In the genomic region with DNA sequence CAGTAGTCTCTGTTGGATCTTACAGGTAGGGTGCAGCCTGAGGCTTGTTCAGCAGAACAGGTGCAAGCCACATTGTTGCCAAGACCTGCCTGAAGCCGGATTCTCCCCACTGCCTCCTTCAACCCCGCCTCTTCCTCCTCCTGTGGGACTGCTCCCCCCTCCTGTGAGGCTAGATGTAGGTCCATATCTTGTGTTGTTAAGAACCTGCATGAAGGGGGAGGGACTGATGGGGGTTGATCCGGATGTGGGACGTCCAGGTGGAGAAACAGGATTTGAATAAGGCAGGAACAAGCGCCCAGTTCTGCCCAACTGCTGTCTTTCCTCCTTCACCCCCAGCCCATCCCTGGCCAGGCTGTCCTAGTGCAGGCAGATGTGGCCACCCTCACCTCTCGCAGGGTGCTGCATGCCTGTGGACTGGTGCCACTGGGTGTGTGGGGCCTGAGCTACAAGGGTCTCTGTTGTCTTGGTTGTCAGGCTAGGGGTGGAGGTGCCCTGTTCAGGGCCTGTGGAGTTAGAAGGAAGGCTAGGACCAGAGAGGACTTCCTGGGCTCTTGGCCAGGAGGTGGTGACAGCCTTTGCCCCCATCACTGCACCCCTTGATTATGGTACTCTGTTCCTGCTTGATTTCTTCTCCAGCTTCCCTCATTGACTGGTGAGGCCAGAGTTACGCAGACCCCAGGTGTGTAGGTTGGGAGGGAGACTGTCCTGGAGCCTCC, we compare ENCODE assay signal across 8 cellular contexts. TPM values are rescaled to one million over a fixed set of nuclear protein-coding genes. Genes with fewer than 3 reads are reported as not detected.
A peak's percentile ranks its signal among the peaks of the same experiment; 100 is the strongest.
DNase-seq lines count a peak whose midpoint lies in the region; ATAC-seq, FAIRE-seq and TF ChIP-seq lines count a peak whose summit lies in the region.

No MANE protein-coding gene starts in this region.

- peaks cover 66% of the 10 kb centered on the region for H3K36me3 Mint-ChIP-seq in activated T-helper 17 cell treated with anti-CD3 and anti-CD28 coated beads, Interleukin-2, amount 50 U/mL, for 72 hours (ENCODE audit: low read depth)

- H2AFZ ChIP-seq in keratinocyte (ENCODE audit: control insufficient read depth, low read length) = no peak overlapping the region

- no peak for ATAC-seq in activated T-helper 17 cell treated with anti-CD3 and anti-CD28 coated beads, Interleukin-2, amount 50 U/mL, for 72 hours (replicated peaks)
- ATAC-seq in GM21515 (IDR thresholded peaks at IDR 0.05; ENCODE audit: unreplicated experiment) (no peak), HG02623 (IDR thresholded peaks at IDR 0.05; ENCODE audit: unreplicated experiment) (no peak), GM19467 (IDR thresholded peaks at IDR 0.05; ENCODE audit: unreplicated experiment) (no peak)

- intact Hi-C loops in tibial artery (cut with DNase I; ENCODE audit: low total_unique reads) = no loop called here

- no peaks in the 10 kb centered on the region for H3K9me3 ChIP-seq in keratinocyte (ENCODE audit: control insufficient read depth, low read depth, low read length)
- no peaks in the 10 kb centered on the region for H3K9me3 ChIP-seq in tibial artery

- no peak overlapping the region for H3K9ac ChIP-seq in keratinocyte (ENCODE audit: control insufficient read depth, extremely low read depth, insufficient read depth, low read length)

- no peak overlapping the region for H3K4me2 ChIP-seq in keratinocyte (ENCODE audit: control insufficient read depth, extremely low read depth, insufficient read depth, low read depth, low read length)

- peak overlapping the region; percentile 99 for H3K4me3 Mint-ChIP-seq in activated T-helper 17 cell treated with anti-CD3 and anti-CD28 coated beads, Interleukin-2, amount 50 U/mL, for 72 hours

- H3K9me1 ChIP-seq in keratinocyte (ENCODE audit: control insufficient read depth, extremely low read depth, insufficient read depth, low read length) = no peaks in the 10 kb centered on the region

- dilution Hi-C loops in keratinocyte (cut with MboI; ENCODE audit: extremely low pct_ligation_motif_present, low sequenced_read_pairs) = no loop called here

- no peaks in the 10 kb centered on the region for H3K79me2 ChIP-seq in keratinocyte (ENCODE audit: control insufficient read depth, insufficient read depth, low read length)

- H3K27me3 ChIP-seq in keratinocyte (ENCODE audit: control insufficient read depth, extremely low read depth, insufficient read depth, low read length) = no peaks in the 10 kb centered on the region
- no peaks in the 10 kb centered on the region for H3K27me3 ChIP-seq in tibial artery

- H3K9me3 Mint-ChIP-seq in activated T-helper 17 cell treated with anti-CD3 and anti-CD28 coated beads, Interleukin-2, amount 50 U/mL, for 72 hours = no peaks in the 10 kb centered on the region

- peak overlapping the region; percentile 69 for H3K27ac Mint-ChIP-seq in activated T-helper 17 cell treated with anti-CD3 and anti-CD28 coated beads, Interleukin-2, amount 50 U/mL, for 72 hours

- DNase-seq in activated T-cell treated with anti-CD3 and anti-CD28 coated beads for 1 hour (ENCODE audit: low read depth) = peak; percentile 29
- no peak for DNase-seq in activated T-cell treated with anti-CD3 and anti-CD28 coated beads for 4 hours
- no peak for DNase-seq in keratinocyte (ENCODE audit: low read depth, low spot score)
- no peak for DNase-seq in tibial artery

- peaks cover 12% of the 10 kb centered on the region for H3K4me1 Mint-ChIP-seq in activated T-helper 17 cell treated with anti-CD3 and anti-CD28 coated beads, Interleukin-2, amount 50 U/mL, for 72 hours

- H3K36me3 ChIP-seq in keratinocyte (ENCODE audit: control insufficient read depth in 2 of 2, extremely low read depth in 1 of 2, insufficient read depth in 2 of 2, low read length in 2 of 2) (no peaks in the 10 kb centered on the region), tibial artery (peaks cover 35 to 51% (median 42%) of the 10 kb centered on the region in 3 donors)

- FAIRE-seq in keratinocyte (lab: Jason Lieb, UNC) = peak; percentile 51

- no peak overlapping the region for H3K27ac ChIP-seq in keratinocyte (ENCODE audit: control insufficient read depth, insufficient read depth, low read length)
- H3K27ac ChIP-seq in tibial artery = peak overlapping the region; percentile 98 to 100

- H3K4me3 ChIP-seq in keratinocyte (ENCODE audit: control insufficient read depth in 2 of 3, extremely low read depth in 1 of 3, insufficient read depth in 2 of 3, low read depth in 1 of 3, low read length in 3 of 3) (no peak overlapping the region), tibial artery (peak overlapping the region; percentile 64 to 73)

- H3K4me1 ChIP-seq in keratinocyte (ENCODE audit: control insufficient read depth, extremely low read depth, insufficient read depth, low read length) = peaks cover 23% of the 10 kb centered on the region
- peaks cover 0 to 51% (median 28%) of the 10 kb centered on the region in 4 donors for H3K4me1 ChIP-seq in tibial artery

- H4K20me1 ChIP-seq in keratinocyte (ENCODE audit: control insufficient read depth, extremely low read depth, insufficient read depth, low read length) = no peaks in the 10 kb centered on the region

- no peak for TF ChIP-seq CTCF in keratinocyte (optimal IDR thresholded peaks at IDR 0.05 in 1 of 3, IDR thresholded peaks at IDR 0.05 in 1 of 3, conservative IDR thresholded peaks at IDR 0.05 in 1 of 3; ENCODE audit: extremely low read depth in 1 of 3, insufficient read depth in 2 of 3, low read length in 3 of 3)
- no peak for TF ChIP-seq CTCF in tibial artery (IDR thresholded peaks at IDR 0.05)

- H3K27me3 Mint-ChIP-seq in activated T-helper 17 cell treated with anti-CD3 and anti-CD28 coated beads, Interleukin-2, amount 50 U/mL, for 72 hours = no peaks in the 10 kb centered on the region

RNA-seq across cellular contexts. Expression of a gene that starts 1.4 kb away (rescaled TPM):
- 10 to 100 TPM in 1 of 2 donors, 1 to 10 TPM in 1; 9.9 to 47.6 TPM for total RNA-seq in activated T-helper 17 cell treated with anti-CD3 and anti-CD28 coated beads, Interleukin-2, amount 50 U/mL, for 72 hours
- polyA plus RNA-seq in keratinocyte = 0.69 to 7.8 TPM (median 3.9 TPM) in 3 replicates
- 0.72 TPM for polyA plus RNA-seq in keratinocyte (2011; ENCODE audit: low read depth)
- 1.0 and 2.7 TPM in 2 replicates for polyA plus RNA-seq in keratinocyte (2011; cell fraction: cytosol; rRNA removed)
- 54.7 and 94.3 TPM in 2 replicates for polyA plus RNA-seq in keratinocyte (2011; cell fraction: nucleus; rRNA removed)
- 0.70 and 5.4 TPM in 2 replicates for polyA plus RNA-seq in keratinocyte (2012; ENCODE audit: low replicate concordance)
- polyA minus RNA-seq in keratinocyte = 0.95 to 9.3 TPM (median 5.6 TPM) in 3 replicates
- polyA minus RNA-seq in keratinocyte (2011; cell fraction: cytosol; rRNA and poly(A)+ RNA removed) = 7.7 TPM
- polyA minus RNA-seq in keratinocyte (2011; cell fraction: nucleus; rRNA and poly(A)+ RNA removed) = 45.2 and 46.1 TPM in 2 replicates

RNA-seq across cellular contexts. Expression of a gene that starts 17.1 kb away (rescaled TPM):
- total RNA-seq in activated T-helper 17 cell treated with anti-CD3 and anti-CD28 coated beads, Interleukin-2, amount 50 U/mL, for 72 hours = 10 to 100 TPM; 27.6 to 31.1 TPM
- polyA plus RNA-seq in keratinocyte = 62.7 to 74.7 TPM (median 73.9 TPM) in 3 replicates
- 30.9 TPM for polyA plus RNA-seq in keratinocyte (2011; ENCODE audit: low read depth)
- polyA plus RNA-seq in keratinocyte (2011; cell fraction: cytosol; rRNA removed) = 35.6 and 61.0 TPM in 2 replicates
- 47.2 and 55.1 TPM in 2 replicates for polyA plus RNA-seq in keratinocyte (2011; cell fraction: nucleus; rRNA removed)
- polyA plus RNA-seq in keratinocyte (2012; ENCODE audit: low replicate concordance) = 60.2 and 62.9 TPM in 2 replicates
- 40.1 to 101 TPM (median 51.2 TPM) in 3 replicates for polyA minus RNA-seq in keratinocyte
- 32.6 TPM for polyA minus RNA-seq in keratinocyte (2011; cell fraction: cytosol; rRNA and poly(A)+ RNA removed)
- polyA minus RNA-seq in keratinocyte (2011; cell fraction: nucleus; rRNA and poly(A)+ RNA removed) = 18.0 and 19.2 TPM in 2 replicates

RNA-seq across cellular contexts. Expression of a gene that starts 26.9 kb away (rescaled TPM):
- not detected for total RNA-seq in activated T-helper 17 cell treated with anti-CD3 and anti-CD28 coated beads, Interleukin-2, amount 50 U/mL, for 72 hours
- polyA plus RNA-seq in keratinocyte = not detected in 3 replicates
- polyA plus RNA-seq in keratinocyte (2011; ENCODE audit: low read depth) = not detected
- not detected in 2 replicates for polyA plus RNA-seq in keratinocyte (2011; cell fraction: cytosol; rRNA removed)
- polyA plus RNA-seq in keratinocyte (2011; cell fraction: nucleus; rRNA removed) = not detected in 2 replicates
- not detected in 2 replicates for polyA plus RNA-seq in keratinocyte (2012; ENCODE audit: low replicate concordance)
- polyA minus RNA-seq in keratinocyte = not detected in 3 replicates
- not detected for polyA minus RNA-seq in keratinocyte (2011; cell fraction: cytosol; rRNA and poly(A)+ RNA removed)
- polyA minus RNA-seq in keratinocyte (2011; cell fraction: nucleus; rRNA and poly(A)+ RNA removed) = not detected in 2 replicates

RNA-seq across cellular contexts. Expression of a gene that starts 45.9 kb away (rescaled TPM):
- 10 to 100 TPM in 1 of 2 donors, 1 to 10 TPM in 1; 3.5 to 26.3 TPM for total RNA-seq in activated T-helper 17 cell treated with anti-CD3 and anti-CD28 coated beads, Interleukin-2, amount 50 U/mL, for 72 hours
- 0.54 to 0.86 TPM (median 0.56 TPM) in 3 replicates for polyA plus RNA-seq in keratinocyte
- polyA plus RNA-seq in keratinocyte (2011; ENCODE audit: low read depth) = 1.5 TPM
- 0.27 and 0.61 TPM in 2 replicates for polyA plus RNA-seq in keratinocyte (2011; cell fraction: cytosol; rRNA removed)
- polyA plus RNA-seq in keratinocyte (2011; cell fraction: nucleus; rRNA removed) = 1.7 and 2.5 TPM in 2 replicates
- 0.37 and 0.44 TPM in 2 replicates for polyA plus RNA-seq in keratinocyte (2012; ENCODE audit: low replicate concordance)
- polyA minus RNA-seq in keratinocyte = 0.20 to 1.1 TPM in 2 of 3 replicates, not detected in the other
- polyA minus RNA-seq in keratinocyte (2011; cell fraction: cytosol; rRNA and poly(A)+ RNA removed) = not detected
- 2.2 and 4.9 TPM in 2 replicates for polyA minus RNA-seq in keratinocyte (2011; cell fraction: nucleus; rRNA and poly(A)+ RNA removed)

Comparison
In these comparisons a context has a peak if more than half of its experiments do, and no peak if none do; other contexts are left out.
1. H3K4me3 ChIP-seq: peak in tibial artery (2 of 2); none in keratinocyte (0 of 3).